Comparison of ENCODE assay signal across 1 cellular context in the genomic region with DNA sequence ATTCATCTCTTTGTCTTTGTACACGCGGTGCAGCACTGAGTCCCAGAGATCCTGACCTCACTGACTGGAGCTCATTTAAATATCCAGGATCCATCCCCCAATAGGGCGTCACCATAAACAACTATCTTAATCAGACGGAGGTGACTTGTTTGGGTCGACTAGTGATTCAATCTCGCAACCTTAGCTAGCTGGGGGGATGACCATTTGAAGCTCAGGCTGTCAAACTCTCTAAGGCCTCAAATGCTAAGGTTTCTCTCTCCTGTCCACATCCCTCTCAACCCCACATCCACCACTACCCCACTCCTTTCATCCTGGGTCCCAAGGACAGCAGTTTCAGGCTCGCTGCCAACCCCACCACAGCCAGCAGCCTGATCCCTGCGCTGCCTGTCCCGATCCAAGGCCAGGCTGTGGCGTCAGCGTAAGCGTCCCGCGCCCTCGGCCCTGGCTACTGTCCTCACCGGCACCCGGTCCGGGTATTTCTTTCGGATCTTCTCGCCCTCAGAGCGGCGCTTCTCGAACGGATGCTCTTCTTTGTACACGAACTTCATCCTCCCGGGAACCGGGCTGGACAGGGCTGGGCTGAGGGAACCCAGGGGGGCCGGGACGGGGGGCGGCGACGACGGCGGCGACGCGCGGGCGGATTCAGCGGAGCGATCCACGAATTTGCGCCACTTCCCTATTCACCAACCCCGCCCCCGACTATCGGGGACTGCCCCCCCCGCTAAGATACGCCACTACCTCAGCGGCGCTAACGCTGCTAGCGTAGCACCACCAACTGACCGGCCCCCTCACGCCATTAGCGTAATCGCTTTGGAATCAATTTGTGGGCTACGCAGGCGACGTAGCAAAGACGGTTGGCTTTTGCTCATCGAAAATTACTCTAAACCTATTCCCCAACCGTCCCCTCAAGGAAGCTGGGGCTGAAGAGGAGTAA.
TF ChIP-seq lines count a peak whose summit lies in the region.

A gene (minus strand): TSS at position 667 of the 934 bp plus-strand sequence. CDS start 119 bp downstream, at position 548.

TF ChIP-seq in HepG2, 621 proteins besides CTCF, POLR2A, EP300 and RAD21 (continued from another document and continues in another):
- TF ChIP-seq, protein P1, sequence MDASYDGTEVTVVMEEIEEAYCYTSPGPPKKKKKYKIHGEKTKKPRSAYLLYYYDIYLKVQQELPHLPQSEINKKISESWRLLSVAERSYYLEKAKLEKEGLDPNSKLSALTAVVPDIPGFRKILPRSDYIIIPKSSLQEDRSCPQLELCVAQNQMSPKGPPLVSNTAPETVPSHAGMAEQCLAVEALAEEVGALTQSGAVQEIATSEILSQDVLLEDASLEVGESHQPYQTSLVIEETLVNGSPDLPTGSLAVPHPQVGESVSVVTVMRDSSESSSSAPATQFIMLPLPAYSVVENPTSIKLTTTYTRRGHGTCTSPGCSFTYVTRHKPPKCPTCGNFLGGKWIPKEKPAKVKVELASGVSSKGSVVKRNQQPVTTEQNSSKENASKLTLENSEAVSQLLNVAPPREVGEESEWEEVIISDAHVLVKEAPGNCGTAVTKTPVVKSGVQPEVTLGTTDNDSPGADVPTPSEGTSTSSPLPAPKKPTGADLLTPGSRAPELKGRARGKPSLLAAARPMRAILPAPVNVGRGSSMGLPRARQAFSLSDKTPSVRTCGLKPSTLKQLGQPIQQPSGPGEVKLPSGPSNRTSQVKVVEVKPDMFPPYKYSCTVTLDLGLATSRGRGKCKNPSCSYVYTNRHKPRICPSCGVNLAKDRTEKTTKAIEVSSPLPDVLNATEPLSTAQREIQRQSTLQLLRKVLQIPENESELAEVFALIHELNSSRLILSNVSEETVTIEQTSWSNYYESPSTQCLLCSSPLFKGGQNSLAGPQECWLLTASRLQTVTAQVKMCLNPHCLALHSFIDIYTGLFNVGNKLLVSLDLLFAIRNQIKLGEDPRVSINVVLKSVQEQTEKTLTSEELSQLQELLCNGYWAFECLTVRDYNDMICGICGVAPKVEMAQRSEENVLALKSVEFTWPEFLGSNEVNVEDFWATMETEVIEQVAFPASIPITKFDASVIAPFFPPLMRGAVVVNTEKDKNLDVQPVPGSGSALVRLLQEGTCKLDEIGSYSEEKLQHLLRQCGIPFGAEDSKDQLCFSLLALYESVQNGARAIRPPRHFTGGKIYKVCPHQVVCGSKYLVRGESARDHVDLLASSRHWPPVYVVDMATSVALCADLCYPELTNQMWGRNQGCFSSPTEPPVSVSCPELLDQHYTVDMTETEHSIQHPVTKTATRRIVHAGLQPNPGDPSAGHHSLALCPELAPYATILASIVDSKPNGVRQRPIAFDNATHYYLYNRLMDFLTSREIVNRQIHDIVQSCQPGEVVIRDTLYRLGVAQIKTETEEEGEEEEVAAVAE (CRISPR knock-in tag; IDR thresholded peaks at IDR 0.05; ENCODE audit: borderline replicate concordance), result peak; percentile 18
- no peak for TF ChIP-seq SIX4 (CRISPR knock-in tag; IDR thresholded peaks at IDR 0.05)
- TF ChIP-seq, protein P2, sequence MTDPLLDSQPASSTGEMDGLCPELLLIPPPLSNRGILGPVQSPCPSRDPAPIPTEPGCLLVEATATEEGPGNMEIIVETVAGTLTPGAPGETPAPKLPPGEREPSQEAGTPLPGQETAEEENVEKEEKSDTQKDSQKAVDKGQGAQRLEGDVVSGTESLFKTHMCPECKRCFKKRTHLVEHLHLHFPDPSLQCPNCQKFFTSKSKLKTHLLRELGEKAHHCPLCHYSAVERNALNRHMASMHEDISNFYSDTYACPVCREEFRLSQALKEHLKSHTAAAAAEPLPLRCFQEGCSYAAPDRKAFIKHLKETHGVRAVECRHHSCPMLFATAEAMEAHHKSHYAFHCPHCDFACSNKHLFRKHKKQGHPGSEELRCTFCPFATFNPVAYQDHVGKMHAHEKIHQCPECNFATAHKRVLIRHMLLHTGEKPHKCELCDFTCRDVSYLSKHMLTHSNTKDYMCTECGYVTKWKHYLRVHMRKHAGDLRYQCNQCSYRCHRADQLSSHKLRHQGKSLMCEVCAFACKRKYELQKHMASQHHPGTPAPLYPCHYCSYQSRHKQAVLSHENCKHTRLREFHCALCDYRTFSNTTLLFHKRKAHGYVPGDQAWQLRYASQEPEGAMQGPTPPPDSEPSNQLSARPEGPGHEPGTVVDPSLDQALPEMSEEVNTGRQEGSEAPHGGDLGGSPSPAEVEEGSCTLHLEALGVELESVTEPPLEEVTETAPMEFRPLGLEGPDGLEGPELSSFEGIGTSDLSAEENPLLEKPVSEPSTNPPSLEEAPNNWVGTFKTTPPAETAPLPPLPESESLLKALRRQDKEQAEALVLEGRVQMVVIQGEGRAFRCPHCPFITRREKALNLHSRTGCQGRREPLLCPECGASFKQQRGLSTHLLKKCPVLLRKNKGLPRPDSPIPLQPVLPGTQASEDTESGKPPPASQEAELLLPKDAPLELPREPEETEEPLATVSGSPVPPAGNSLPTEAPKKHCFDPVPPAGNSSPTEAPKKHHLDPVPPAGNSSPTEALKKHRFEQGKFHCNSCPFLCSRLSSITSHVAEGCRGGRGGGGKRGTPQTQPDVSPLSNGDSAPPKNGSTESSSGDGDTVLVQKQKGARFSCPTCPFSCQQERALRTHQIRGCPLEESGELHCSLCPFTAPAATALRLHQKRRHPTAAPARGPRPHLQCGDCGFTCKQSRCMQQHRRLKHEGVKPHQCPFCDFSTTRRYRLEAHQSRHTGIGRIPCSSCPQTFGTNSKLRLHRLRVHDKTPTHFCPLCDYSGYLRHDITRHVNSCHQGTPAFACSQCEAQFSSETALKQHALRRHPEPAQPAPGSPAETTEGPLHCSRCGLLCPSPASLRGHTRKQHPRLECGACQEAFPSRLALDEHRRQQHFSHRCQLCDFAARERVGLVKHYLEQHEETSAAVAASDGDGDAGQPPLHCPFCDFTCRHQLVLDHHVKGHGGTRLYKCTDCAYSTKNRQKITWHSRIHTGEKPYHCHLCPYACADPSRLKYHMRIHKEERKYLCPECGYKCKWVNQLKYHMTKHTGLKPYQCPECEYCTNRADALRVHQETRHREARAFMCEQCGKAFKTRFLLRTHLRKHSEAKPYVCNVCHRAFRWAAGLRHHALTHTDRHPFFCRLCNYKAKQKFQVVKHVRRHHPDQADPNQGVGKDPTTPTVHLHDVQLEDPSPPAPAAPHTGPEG (CRISPR knock-in tag; IDR thresholded peaks at IDR 0.05), result no peak
- TF ChIP-seq IRF2 (CRISPR knock-in tag; IDR thresholded peaks at IDR 0.05), result no peak
- TF ChIP-seq, protein P3, sequence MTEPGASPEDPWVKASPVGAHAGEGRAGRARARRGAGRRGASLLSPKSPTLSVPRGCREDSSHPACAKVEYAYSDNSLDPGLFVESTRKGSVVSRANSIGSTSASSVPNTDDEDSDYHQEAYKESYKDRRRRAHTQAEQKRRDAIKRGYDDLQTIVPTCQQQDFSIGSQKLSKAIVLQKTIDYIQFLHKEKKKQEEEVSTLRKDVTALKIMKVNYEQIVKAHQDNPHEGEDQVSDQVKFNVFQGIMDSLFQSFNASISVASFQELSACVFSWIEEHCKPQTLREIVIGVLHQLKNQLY (CRISPR knock-in tag; IDR thresholded peaks at IDR 0.05), result no peak
- TF ChIP-seq, protein P4, sequence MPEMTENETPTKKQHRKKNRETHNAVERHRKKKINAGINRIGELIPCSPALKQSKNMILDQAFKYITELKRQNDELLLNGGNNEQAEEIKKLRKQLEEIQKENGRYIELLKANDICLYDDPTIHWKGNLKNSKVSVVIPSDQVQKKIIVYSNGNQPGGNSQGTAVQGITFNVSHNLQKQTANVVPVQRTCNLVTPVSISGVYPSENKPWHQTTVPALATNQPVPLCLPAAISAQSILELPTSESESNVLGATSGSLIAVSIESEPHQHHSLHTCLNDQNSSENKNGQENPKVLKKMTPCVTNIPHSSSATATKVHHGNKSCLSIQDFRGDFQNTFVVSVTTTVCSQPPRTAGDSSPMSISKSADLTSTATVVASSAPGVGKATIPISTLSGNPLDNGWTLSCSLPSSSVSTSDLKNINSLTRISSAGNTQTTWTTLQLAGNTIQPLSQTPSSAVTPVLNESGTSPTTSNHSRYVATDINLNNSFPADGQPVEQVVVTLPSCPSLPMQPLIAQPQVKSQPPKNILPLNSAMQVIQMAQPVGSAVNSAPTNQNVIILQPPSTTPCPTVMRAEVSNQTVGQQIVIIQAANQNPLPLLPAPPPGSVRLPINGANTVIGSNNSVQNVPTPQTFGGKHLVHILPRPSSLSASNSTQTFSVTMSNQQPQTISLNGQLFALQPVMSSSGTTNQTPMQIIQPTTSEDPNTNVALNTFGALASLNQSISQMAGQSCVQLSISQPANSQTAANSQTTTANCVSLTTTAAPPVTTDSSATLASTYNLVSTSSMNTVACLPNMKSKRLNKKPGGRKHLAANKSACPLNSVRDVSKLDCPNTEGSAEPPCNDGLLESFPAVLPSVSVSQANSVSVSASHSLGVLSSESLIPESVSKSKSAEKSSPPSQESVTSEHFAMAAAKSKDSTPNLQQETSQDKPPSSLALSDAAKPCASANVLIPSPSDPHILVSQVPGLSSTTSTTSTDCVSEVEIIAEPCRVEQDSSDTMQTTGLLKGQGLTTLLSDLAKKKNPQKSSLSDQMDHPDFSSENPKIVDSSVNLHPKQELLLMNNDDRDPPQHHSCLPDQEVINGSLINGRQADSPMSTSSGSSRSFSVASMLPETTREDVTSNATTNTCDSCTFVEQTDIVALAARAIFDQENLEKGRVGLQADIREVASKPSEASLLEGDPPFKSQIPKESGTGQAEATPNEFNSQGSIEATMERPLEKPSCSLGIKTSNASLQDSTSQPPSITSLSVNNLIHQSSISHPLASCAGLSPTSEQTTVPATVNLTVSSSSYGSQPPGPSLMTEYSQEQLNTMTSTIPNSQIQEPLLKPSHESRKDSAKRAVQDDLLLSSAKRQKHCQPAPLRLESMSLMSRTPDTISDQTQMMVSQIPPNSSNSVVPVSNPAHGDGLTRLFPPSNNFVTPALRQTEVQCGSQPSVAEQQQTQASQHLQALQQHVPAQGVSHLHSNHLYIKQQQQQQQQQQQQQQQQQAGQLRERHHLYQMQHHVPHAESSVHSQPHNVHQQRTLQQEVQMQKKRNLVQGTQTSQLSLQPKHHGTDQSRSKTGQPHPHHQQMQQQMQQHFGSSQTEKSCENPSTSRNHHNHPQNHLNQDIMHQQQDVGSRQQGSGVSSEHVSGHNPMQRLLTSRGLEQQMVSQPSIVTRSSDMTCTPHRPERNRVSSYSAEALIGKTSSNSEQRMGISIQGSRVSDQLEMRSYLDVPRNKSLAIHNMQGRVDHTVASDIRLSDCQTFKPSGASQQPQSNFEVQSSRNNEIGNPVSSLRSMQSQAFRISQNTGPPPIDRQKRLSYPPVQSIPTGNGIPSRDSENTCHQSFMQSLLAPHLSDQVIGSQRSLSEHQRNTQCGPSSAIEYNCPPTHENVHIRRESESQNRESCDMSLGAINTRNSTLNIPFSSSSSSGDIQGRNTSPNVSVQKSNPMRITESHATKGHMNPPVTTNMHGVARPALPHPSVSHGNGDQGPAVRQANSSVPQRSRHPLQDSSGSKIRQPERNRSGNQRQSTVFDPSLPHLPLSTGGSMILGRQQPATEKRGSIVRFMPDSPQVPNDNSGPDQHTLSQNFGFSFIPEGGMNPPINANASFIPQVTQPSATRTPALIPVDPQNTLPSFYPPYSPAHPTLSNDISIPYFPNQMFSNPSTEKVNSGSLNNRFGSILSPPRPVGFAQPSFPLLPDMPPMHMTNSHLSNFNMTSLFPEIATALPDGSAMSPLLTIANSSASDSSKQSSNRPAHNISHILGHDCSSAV (CRISPR knock-in tag; IDR thresholded peaks at IDR 0.05; ENCODE audit: borderline replicate concordance), result no peak
- TF ChIP-seq, protein P5, sequence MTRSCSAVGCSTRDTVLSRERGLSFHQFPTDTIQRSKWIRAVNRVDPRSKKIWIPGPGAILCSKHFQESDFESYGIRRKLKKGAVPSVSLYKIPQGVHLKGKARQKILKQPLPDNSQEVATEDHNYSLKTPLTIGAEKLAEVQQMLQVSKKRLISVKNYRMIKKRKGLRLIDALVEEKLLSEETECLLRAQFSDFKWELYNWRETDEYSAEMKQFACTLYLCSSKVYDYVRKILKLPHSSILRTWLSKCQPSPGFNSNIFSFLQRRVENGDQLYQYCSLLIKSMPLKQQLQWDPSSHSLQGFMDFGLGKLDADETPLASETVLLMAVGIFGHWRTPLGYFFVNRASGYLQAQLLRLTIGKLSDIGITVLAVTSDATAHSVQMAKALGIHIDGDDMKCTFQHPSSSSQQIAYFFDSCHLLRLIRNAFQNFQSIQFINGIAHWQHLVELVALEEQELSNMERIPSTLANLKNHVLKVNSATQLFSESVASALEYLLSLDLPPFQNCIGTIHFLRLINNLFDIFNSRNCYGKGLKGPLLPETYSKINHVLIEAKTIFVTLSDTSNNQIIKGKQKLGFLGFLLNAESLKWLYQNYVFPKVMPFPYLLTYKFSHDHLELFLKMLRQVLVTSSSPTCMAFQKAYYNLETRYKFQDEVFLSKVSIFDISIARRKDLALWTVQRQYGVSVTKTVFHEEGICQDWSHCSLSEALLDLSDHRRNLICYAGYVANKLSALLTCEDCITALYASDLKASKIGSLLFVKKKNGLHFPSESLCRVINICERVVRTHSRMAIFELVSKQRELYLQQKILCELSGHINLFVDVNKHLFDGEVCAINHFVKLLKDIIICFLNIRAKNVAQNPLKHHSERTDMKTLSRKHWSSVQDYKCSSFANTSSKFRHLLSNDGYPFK (CRISPR knock-in tag; IDR thresholded peaks at IDR 0.05; ENCODE audit: borderline replicate concordance), result peak; percentile 40; the same call in 1 of the 2 replicates
- peak; percentile 44; the same call in 1 of the 2 replicates for TF ChIP-seq GLI4 (CRISPR knock-in tag; IDR thresholded peaks at IDR 0.05; ENCODE audit: borderline replicate concordance)
- no peak; the same call in 1 of the 2 replicates for TF ChIP-seq ZNF777 (CRISPR knock-in tag; IDR thresholded peaks at IDR 0.05)
- TF ChIP-seq ZNF543 (CRISPR knock-in tag; IDR thresholded peaks at IDR 0.05), result no peak
- peak; percentile 74; the same call in 1 of the 2 replicates for TF ChIP-seq KDM3A (CRISPR knock-in tag; IDR thresholded peaks at IDR 0.05; ENCODE audit: low read depth)
- TF ChIP-seq, protein P6, sequence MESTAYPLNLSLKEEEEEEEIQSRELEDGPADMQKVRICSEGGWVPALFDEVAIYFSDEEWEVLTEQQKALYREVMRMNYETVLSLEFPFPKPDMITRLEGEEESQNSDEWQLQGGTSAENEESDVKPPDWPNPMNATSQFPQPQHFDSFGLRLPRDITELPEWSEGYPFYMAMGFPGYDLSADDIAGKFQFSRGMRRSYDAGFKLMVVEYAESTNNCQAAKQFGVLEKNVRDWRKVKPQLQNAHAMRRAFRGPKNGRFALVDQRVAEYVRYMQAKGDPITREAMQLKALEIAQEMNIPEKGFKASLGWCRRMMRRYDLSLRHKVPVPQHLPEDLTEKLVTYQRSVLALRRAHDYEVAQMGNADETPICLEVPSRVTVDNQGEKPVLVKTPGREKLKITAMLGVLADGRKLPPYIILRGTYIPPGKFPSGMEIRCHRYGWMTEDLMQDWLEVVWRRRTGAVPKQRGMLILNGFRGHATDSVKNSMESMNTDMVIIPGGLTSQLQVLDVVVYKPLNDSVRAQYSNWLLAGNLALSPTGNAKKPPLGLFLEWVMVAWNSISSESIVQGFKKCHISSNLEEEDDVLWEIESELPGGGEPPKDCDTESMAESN (CRISPR knock-in tag; conservative IDR thresholded peaks at IDR 0.05), result peak; percentile 88
- TF ChIP-seq SRSF4 (IDR thresholded peaks at IDR 0.05; ENCODE audit: low read depth, low read length, poor library complexity, severe bottlenecking), result no peak
- no peak for TF ChIP-seq MBD4 (IDR thresholded peaks at IDR 0.05; ENCODE audit: borderline replicate concordance, low read length)
